ENCODE assay signal across 35 cellular contexts in the genomic region with DNA sequence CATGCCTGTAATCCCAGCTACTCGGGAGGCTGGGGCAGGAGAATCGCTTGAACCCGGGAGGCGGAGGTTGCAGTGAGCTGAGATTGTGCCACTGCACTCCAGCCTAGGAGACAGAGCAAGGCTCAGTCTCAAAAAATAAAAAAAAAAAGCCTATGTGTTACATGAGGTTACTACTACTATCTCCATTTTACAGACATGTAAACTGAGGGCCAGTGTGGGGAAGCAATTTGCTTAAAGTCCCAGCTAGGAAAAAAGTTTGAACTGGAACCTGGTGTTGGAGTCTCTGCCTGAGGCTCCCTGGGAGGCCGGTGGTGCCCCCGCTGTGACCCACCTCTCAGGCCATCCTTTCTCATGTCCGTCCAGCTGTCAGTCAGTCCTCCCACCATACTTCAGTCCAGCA. TPM values are rescaled to one million over a fixed set of nuclear protein-coding genes. Genes with fewer than 3 reads are reported as not detected.
"Had no signal": no experiment of that assay in that cellular context is flagged by ENCODE, and none has a peak within 500 bp of the region (broad histone marks: within the 10 kb centered on the region; RNA-seq: fewer than 3 reads in every experiment).

No MANE protein-coding gene starts in this region.

- H3K9me3 ChIP-seq: MG63, Peyer's patch, SJSA1, SK-N-SH had no signal

- H3K27ac Mint-ChIP-seq: activated CD4-positive, alpha-beta T cell treated with anti-CD3 and anti-CD28 coated beads, Interleukin-2, amount 10 ng/mL, durations not matched to agents 24 days and 14 days; activated CD8-positive, alpha-beta T cell treated with anti-CD3 and anti-CD28 coated beads for 36 hours; activated naive CD8-positive, alpha-beta T cell treated with anti-CD3 and anti-CD28 coated beads for 36 hours; activated T-helper 1 cell treated with anti-CD3 and anti-CD28 coated beads, Interleukin-12 subunit alpha, Interleukin-12 subunit beta, Interleukin-2, Interleukin-4 antibody, amounts not matched to agents 30 ng/mL and 10 ng/mL and 1 ng/mL, durations not matched to agents 14 hours and 24 hours and 36 hours; T-cell had no signal

- ATAC-seq: activated CD8-positive, alpha-beta T cell treated with anti-CD3 and anti-CD28 coated beads for 36 hours; activated T-cell treated with anti-CD3 and anti-CD28 coated beads, Interleukin-2, amount 50 U/mL, for 4 hours; PC-3; T-cell had no signal

- H3K4me3 Mint-ChIP-seq: activated CD4-positive, alpha-beta T cell treated with anti-CD3 and anti-CD28 coated beads, Interleukin-2, amount 10 ng/mL, durations not matched to agents 24 days and 14 days; activated CD8-positive, alpha-beta T cell treated with anti-CD3 and anti-CD28 coated beads for 36 hours; activated naive CD8-positive, alpha-beta T cell treated with anti-CD3 and anti-CD28 coated beads for 36 hours; activated T-cell treated with anti-CD3 and anti-CD28 coated beads, Interleukin-2, amount 50 U/mL, for 4 hours; activated T-helper 1 cell treated with anti-CD3 and anti-CD28 coated beads, Interleukin-12 subunit alpha, Interleukin-12 subunit beta, Interleukin-2, Interleukin-4 antibody, amounts not matched to agents 30 ng/mL and 10 ng/mL and 1 ng/mL, durations not matched to agents 14 hours and 24 hours and 36 hours; T-cell had no signal

- H3K27me3 ChIP-seq: MG63, Peyer's patch had no signal

- H3K4me3 ChIP-seq: MG63, SJSA1 had no signal

- H3K36me3 Mint-ChIP-seq: activated naive CD8-positive, alpha-beta T cell treated with anti-CD3 and anti-CD28 coated beads for 36 hours; T-cell had no signal

- H3K27me3 Mint-ChIP-seq: activated CD8-positive, alpha-beta T cell treated with anti-CD3 and anti-CD28 coated beads for 36 hours; activated naive CD8-positive, alpha-beta T cell treated with anti-CD3 and anti-CD28 coated beads for 36 hours; T-cell had no signal

- DNase-seq: activated CD4-positive, alpha-beta T cell treated with anti-CD3 and anti-CD28 coated beads, Interleukin-2, amount 10 ng/mL, durations not matched to agents 24 days and 14 days; activated CD4-positive, alpha-beta T cell treated with anti-CD3 and anti-CD28 coated beads, Interleukin-2, amount 50 U/mL, for 4 hours; activated CD4-positive, CD25-positive, alpha-beta regulatory T cell; activated CD8-positive, alpha-beta T cell treated with anti-CD3 and anti-CD28 coated beads for 36 hours; activated naive CD4-positive, alpha-beta T cell; activated naive CD4-positive, alpha-beta T cell treated with anti-CD3 and anti-CD28 coated beads, Interleukin-2, amount 50 U/mL, for 16 hours; activated naive CD8-positive, alpha-beta T cell treated with anti-CD3 and anti-CD28 coated beads for 36 hours; activated T-cell treated with anti-CD3 and anti-CD28 coated beads for 4 hours; activated T-cell treated with anti-CD3 and anti-CD28 coated beads, Interleukin-2, amount 50 U/mL, for 4 hours; amniotic stem cell; brain microvascular endothelial cell; central memory CD4-positive, alpha-beta T cell; Kasumi-1; KBM-7; MG63; NCI-H1092; NCI-H1436 treated with DMSO at 0.1 percent for 48 hours; NCI-H1694 treated with DMSO at 0.1 percent for 48 hours; NCI-H2029; NCI-H345; NCI-H524 treated with DMSO at 0.1 percent for 48 hours; PC-3; RPMI8226; SHP77 treated with DMSO at 0.1 percent for 48 hours; SK-N-SH; T-cell; T1000; WERI-Rb-1 had no signal

- H3K36me3 ChIP-seq: brain microvascular endothelial cell, MG63, Peyer's patch, SJSA1, WERI-Rb-1 had no signal

- H3K4me1 ChIP-seq: SJSA1 had no signal

- H3K9me3 Mint-ChIP-seq: activated CD4-positive, alpha-beta T cell treated with anti-CD3 and anti-CD28 coated beads, Interleukin-2, amount 10 ng/mL, durations not matched to agents 24 days and 14 days; activated CD8-positive, alpha-beta T cell treated with anti-CD3 and anti-CD28 coated beads for 36 hours; activated naive CD8-positive, alpha-beta T cell treated with anti-CD3 and anti-CD28 coated beads for 36 hours; activated T-cell treated with anti-CD3 and anti-CD28 coated beads, Interleukin-2, amount 50 U/mL, for 4 hours; activated T-helper 1 cell treated with anti-CD3 and anti-CD28 coated beads, Interleukin-12 subunit alpha, Interleukin-12 subunit beta, Interleukin-2, Interleukin-4 antibody, amounts not matched to agents 30 ng/mL and 10 ng/mL and 1 ng/mL, durations not matched to agents 14 hours and 24 hours and 36 hours; T-cell had no signal

RNA-seq across cellular contexts. Expression of a gene that starts 4.5 kb away (rescaled TPM):
- total RNA-seq: activated CD4-positive, alpha-beta T cell treated with anti-CD3 and anti-CD28 coated beads, Interleukin-2, amount 10 ng/mL, durations not matched to agents 24 days and 14 days; activated CD8-positive, alpha-beta memory T cell treated with anti-CD3 and anti-CD28 coated beads for 36 hours; activated CD8-positive, alpha-beta T cell treated with anti-CD3 and anti-CD28 coated beads for 36 hours; activated naive CD8-positive, alpha-beta T cell treated with anti-CD3 and anti-CD28 coated beads for 36 hours; activated T-cell treated with anti-CD3 and anti-CD28 coated beads, Interleukin-2, amount 50 U/mL, for 4 hours; activated T-helper 1 cell treated with anti-CD3 and anti-CD28 coated beads, Interleukin-12 subunit alpha, Interleukin-12 subunit beta, Interleukin-2, Interleukin-4 antibody, amounts not matched to agents 30 ng/mL and 10 ng/mL and 1 ng/mL, durations not matched to agents 14 hours and 24 hours and 36 hours; aorta; NCI-H460; PC-3; SJSA1; T-cell; T-helper 2 cell treated with Interferon-gamma antibody and Interleukin-4, amounts not matched to agents 100 ng/mL and 5 ng/mL, for 36 hours had no signal

RNA-seq across cellular contexts. Expression of a gene that starts 28.2 kb away (rescaled TPM):
- total RNA-seq: activated CD4-positive, alpha-beta T cell treated with anti-CD3 and anti-CD28 coated beads, Interleukin-2, amount 10 ng/mL, durations not matched to agents 24 days and 14 days; activated CD8-positive, alpha-beta memory T cell treated with anti-CD3 and anti-CD28 coated beads for 36 hours; activated CD8-positive, alpha-beta T cell treated with anti-CD3 and anti-CD28 coated beads for 36 hours; activated naive CD8-positive, alpha-beta T cell treated with anti-CD3 and anti-CD28 coated beads for 36 hours; activated T-cell treated with anti-CD3 and anti-CD28 coated beads, Interleukin-2, amount 50 U/mL, for 4 hours; activated T-helper 1 cell treated with anti-CD3 and anti-CD28 coated beads, Interleukin-12 subunit alpha, Interleukin-12 subunit beta, Interleukin-2, Interleukin-4 antibody, amounts not matched to agents 30 ng/mL and 10 ng/mL and 1 ng/mL, durations not matched to agents 14 hours and 24 hours and 36 hours; aorta; NCI-H460; PC-3; Peyer's patch; SJSA1; T-cell; T-helper 2 cell treated with Interferon-gamma antibody and Interleukin-4, amounts not matched to agents 100 ng/mL and 5 ng/mL, for 36 hours had no signal
